8 cellular contexts compared by ENCODE assay signal in the genomic region with DNA sequence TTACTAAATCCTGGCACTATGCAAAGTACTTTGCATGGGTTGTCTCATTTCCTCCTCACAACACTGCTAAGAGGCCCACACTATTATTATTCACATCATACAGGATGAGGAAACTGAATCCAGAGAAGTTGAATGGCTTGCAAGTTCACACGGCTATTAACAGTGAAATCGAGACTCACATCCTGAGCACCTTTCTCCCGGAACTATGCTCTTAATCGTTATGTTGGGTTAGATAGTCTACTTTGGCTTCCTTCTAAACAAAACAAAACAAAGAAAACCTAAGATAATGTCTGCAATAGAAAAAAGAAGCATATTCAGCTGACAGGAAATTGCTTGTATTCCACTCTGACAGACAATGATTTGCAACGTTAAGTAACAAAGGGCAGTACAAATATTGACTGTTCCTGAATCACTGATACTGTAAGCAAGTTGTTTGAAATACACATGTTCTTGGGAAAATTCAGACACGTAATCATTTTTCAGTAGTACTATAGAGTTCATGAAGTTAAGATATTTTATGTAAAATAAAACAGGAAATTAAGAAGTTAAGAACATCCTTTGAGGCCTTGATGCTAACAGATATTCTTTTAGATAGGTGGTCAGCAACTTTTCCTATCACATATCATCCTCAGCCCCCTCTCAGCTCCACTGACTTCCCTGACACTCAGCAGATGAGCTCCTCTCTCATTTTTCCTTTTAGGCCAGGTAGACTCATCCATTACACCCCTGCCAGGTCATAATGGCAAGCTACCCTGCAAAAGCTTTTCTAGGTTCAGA. TPM values are rescaled to one million over a fixed set of nuclear protein-coding genes. Genes with fewer than 3 reads are reported as not detected.
DNase-seq lines count a peak whose midpoint lies in the region; ATAC-seq and TF ChIP-seq lines count a peak whose summit lies in the region.

No MANE protein-coding gene starts in this region.

- peaks cover 14% of the 10 kb centered on the region for H3K27me3 Mint-ChIP-seq in T-helper 2 cell treated with Interferon-gamma antibody and Interleukin-4, amounts not matched to agents 5 μg/mL and 100 μg/mL, for 36 hours (ENCODE audit: low read depth)

- H3K4me1 ChIP-seq in BLaER1 treated with 17β-estradiol and CSF1 and Interleukin-3, amounts not matched to agents 10 nM and 100 nM: peaks cover 2 to 71% (median 20%) of the 10 kb centered on the region in 10 experiments; a peak in 18 of 20 replicates
- H3K4me1 ChIP-seq in left lung (peaks cover 0 to 43% of the 10 kb centered on the region in 2 donors), esophagus squamous epithelium (peaks cover 0 to 20% (median 16%) of the 10 kb centered on the region in 3 donors)

- WGBS in esophagus squamous epithelium, 2 donors: 41 to 57% methylated on average over 6 of the region's 6 CpGs

- intact Hi-C loops in left lung (cut with DNase I): no loop called here
- intact Hi-C loops in esophagus squamous epithelium (cut with DNase I): no loop called here

- H3K9me3 Mint-ChIP-seq in T-helper 2 cell treated with Interferon-gamma antibody and Interleukin-4, amounts not matched to agents 5 μg/mL and 100 μg/mL, for 36 hours: no peaks in the 10 kb centered on the region

- peak overlapping the region; percentile 7 for H3K4me3 Mint-ChIP-seq in T-helper 2 cell treated with Interferon-gamma antibody and Interleukin-4, amounts not matched to agents 5 μg/mL and 100 μg/mL, for 36 hours

- H3K9me3 ChIP-seq in BLaER1 treated with 17β-estradiol and CSF1 and Interleukin-3, amounts not matched to agents 10 nM and 100 nM (replicated peaks in 1 of 11): peaks cover 0 to 11% (median 7%) of the 10 kb centered on the region in 11 experiments; a peak in 10 of 22 replicates
- H3K9me3 ChIP-seq in left lung (no peaks in the 10 kb centered on the region), esophagus squamous epithelium (no peaks in the 10 kb centered on the region)

- H3K27ac ChIP-seq in BLaER1 treated with 17β-estradiol and CSF1 and Interleukin-3, amounts not matched to agents 10 nM and 100 nM: peak overlapping the region in 5 of 11 experiments; percentile 7 to 91 (median 90); a peak in 9 of 22 replicates
- H3K27ac ChIP-seq in left lung: peak overlapping the region; percentile 16 to 61
- H3K27ac ChIP-seq in esophagus squamous epithelium: peak overlapping the region in 1 of 4 donors; percentile 57

- ATAC-seq in HG03354 (IDR thresholded peaks at IDR 0.05; ENCODE audit: poor library complexity, severe bottlenecking, unreplicated experiment) (peak; percentile 50), left lung (peak; percentile 10), HG03565 (IDR thresholded peaks at IDR 0.05; ENCODE audit: unreplicated experiment) (no peak)

- no peak for DNase-seq in T-helper 2 cell treated with Interferon-gamma antibody and Interleukin-4, amounts not matched to agents 5 μg/mL and 100 μg/mL, for 36 hours (ENCODE audit: low spot score)
- DNase-seq in left lung: no peak
- no peak for DNase-seq in cerebellar nuclear complex (lab: John Stamatoyannopoulos, UW)
- DNase-seq in esophagus squamous epithelium (lab: John Stamatoyannopoulos, UW): no peak
- no peak for DNase-seq in GM10266 (ENCODE audit: extremely low spot score)

- peak overlapping the region; percentile 7 for H3K27ac Mint-ChIP-seq in T-helper 2 cell treated with Interferon-gamma antibody and Interleukin-4, amounts not matched to agents 5 μg/mL and 100 μg/mL, for 36 hours

- H3K4me3 ChIP-seq in BLaER1 treated with 17β-estradiol and CSF1 and Interleukin-3, amounts not matched to agents 10 nM and 100 nM: no peak overlapping the region
- no peak overlapping the region for H3K4me3 ChIP-seq in left lung
- H3K4me3 ChIP-seq in esophagus squamous epithelium: no peak overlapping the region

- TF ChIP-seq POLR2A in esophagus squamous epithelium (IDR thresholded peaks at IDR 0.05): no peak

- no peak for TF ChIP-seq CTCF in left lung (IDR thresholded peaks at IDR 0.05)
- TF ChIP-seq CTCF in esophagus squamous epithelium (IDR thresholded peaks at IDR 0.05): no peak
- TF ChIP-seq CTCF in GM10266 (IDR thresholded peaks at IDR 0.05; ENCODE audit: control insufficient read depth, insufficient read depth, low read depth, missing control alignments): no peak

- H4K20me1 ChIP-seq in BLaER1 treated with 17β-estradiol and CSF1 and Interleukin-3, amounts not matched to agents 10 nM and 100 nM: no peaks in the 10 kb centered on the region

- H3K4me2 ChIP-seq in BLaER1 treated with 17β-estradiol and CSF1 and Interleukin-3, amounts not matched to agents 10 nM and 100 nM: peak overlapping the region in 7 of 11 experiments; percentile 15 to 91 (median 39); a peak in 11 of 22 replicates

- H3K9ac ChIP-seq in BLaER1 treated with 17β-estradiol and CSF1 and Interleukin-3, amounts not matched to agents 10 nM and 100 nM: peak overlapping the region in 3 of 11 experiments; percentile 54 to 78 (median 63); a peak in 7 of 22 replicates

- H3K36me3 ChIP-seq in BLaER1 treated with 17β-estradiol and CSF1 and Interleukin-3, amounts not matched to agents 10 nM and 100 nM: no peaks in the 10 kb centered on the region
- H3K36me3 ChIP-seq in left lung (no peaks in the 10 kb centered on the region), esophagus squamous epithelium (no peaks in the 10 kb centered on the region)

- H3K27me3 ChIP-seq in BLaER1 treated with 17β-estradiol and CSF1 and Interleukin-3, amounts not matched to agents 10 nM and 100 nM: no peaks in the 10 kb centered on the region
- H3K27me3 ChIP-seq in left lung: no peaks in the 10 kb centered on the region
- no peaks in the 10 kb centered on the region for H3K27me3 ChIP-seq in esophagus squamous epithelium

- peaks cover 39% of the 10 kb centered on the region for H3K4me1 Mint-ChIP-seq in T-helper 2 cell treated with Interferon-gamma antibody and Interleukin-4, amounts not matched to agents 5 μg/mL and 100 μg/mL, for 36 hours (ENCODE audit: low read depth)

- H3K36me3 Mint-ChIP-seq in T-helper 2 cell treated with Interferon-gamma antibody and Interleukin-4, amounts not matched to agents 5 μg/mL and 100 μg/mL, for 36 hours (ENCODE audit: low read depth): no peaks in the 10 kb centered on the region

RNA-seq across cellular contexts. Expression of a gene that starts 40.7 kb away (rescaled TPM):
- total RNA-seq in left lung (1 to 10 TPM; 2.4 to 4.2 TPM), esophagus squamous epithelium (under 1 TPM; 0.15 to 0.95 (median 0.43) TPM)

RNA-seq across cellular contexts. Expression of a gene that starts 57.6 kb away (rescaled TPM):
- total RNA-seq in left lung: under 1 TPM; 0.44 to 0.79 TPM
- total RNA-seq in esophagus squamous epithelium: 1 to 10 TPM in 1 of 4 donors, under 1 TPM in 3; 0.18 to 1.8 (median 0.19) TPM
